ENCODE assay signal across 8 cellular contexts in genomic region chr1:236605030-236605806, GRCh38. TPM values are rescaled to one million over a fixed set of nuclear protein-coding genes. Genes with fewer than 3 reads are reported as not detected.
DNase-seq lines count a peak whose midpoint lies in the region; ATAC-seq and TF ChIP-seq lines count a peak whose summit lies in the region.

No MANE protein-coding gene starts in this region.

- H3K4me1 Mint-ChIP-seq in chondrocyte (ENCODE audit: low read depth) (peaks cover 17% of the 10 kb centered on the region), naive B cell (peaks cover 7 to 36% (median 23%) of the 10 kb centered on the region in 3 donors)

- H3K9me3 ChIP-seq in KOPT-K1 (ENCODE audit: insufficient read depth, low read length, poor library complexity, severe bottlenecking) = no peaks in the 10 kb centered on the region

- peak overlapping the region; percentile 95 for H3K4me3 ChIP-seq in AG10803 (ENCODE audit: low read length)

- H3K4me3 Mint-ChIP-seq in chondrocyte (ENCODE audit: unreplicated experiment) = peak overlapping the region; percentile 91
- peak overlapping the region; percentile 90 to 99 (median 98) for H3K4me3 Mint-ChIP-seq in naive B cell

- H3K36me3 ChIP-seq in KOPT-K1 (ENCODE audit: insufficient read depth, low read length) = peaks cover 29% of the 10 kb centered on the region

- H3K36me3 Mint-ChIP-seq in chondrocyte (ENCODE audit: low read depth) (no peaks in the 10 kb centered on the region), naive B cell (no peaks in the 10 kb centered on the region)

- TF ChIP-seq CTCF in AG10803 (conservative IDR thresholded peaks at IDR 0.05; ENCODE audit: low read length) (no peak), chondrocyte (IDR thresholded peaks at IDR 0.05) (no peak)

- H3K27me3 Mint-ChIP-seq in chondrocyte (ENCODE audit: low read depth) = peaks cover 13% of the 10 kb centered on the region
- H3K27me3 Mint-ChIP-seq in naive B cell = peaks cover 12 to 20% (median 16%) of the 10 kb centered on the region in 3 donors

- no peak for ATAC-seq in naive B cell (ENCODE audit: low read depth in 2 of 2)
- ATAC-seq in GM19324 (IDR thresholded peaks at IDR 0.05; ENCODE audit: low FRiP score, unreplicated experiment) = no peak

- DNase-seq in AG10803 (ENCODE audit: low read depth) (no peak), chondrocyte (ENCODE audit: low spot score) (no peak), naive B cell (no peak), NCI-H748 treated with DMSO at 0.1 percent for 48 hours (lab: John Stamatoyannopoulos, UW) (no peak), NCI-H2171 treated with DMSO at 0.1 percent for 48 hours (lab: John Stamatoyannopoulos, UW) (no peak), CD1c-positive myeloid dendritic cell (ENCODE audit: extremely low spot score) (no peak)

- H3K27ac ChIP-seq in KOPT-K1 (ENCODE audit: low read depth, low read length, poor library complexity, severe bottlenecking) = peak overlapping the region; percentile 60

- no peaks in the 10 kb centered on the region for H3K9me3 Mint-ChIP-seq in chondrocyte (ENCODE audit: low read depth)
- H3K9me3 Mint-ChIP-seq in naive B cell = no peaks in the 10 kb centered on the region

- H3K27ac Mint-ChIP-seq in chondrocyte (ENCODE audit: unreplicated experiment) = peak overlapping the region; percentile 90
- H3K27ac Mint-ChIP-seq in naive B cell = peak overlapping the region; percentile 78 to 98 (median 96)

RNA-seq across cellular contexts. Expression of gene HEATR1, which starts 0.9 kb away (rescaled TPM):
- total RNA-seq in chondrocyte = 21.5 to 41.3 TPM (median 23.2 TPM) in 3 replicates
- polyA plus RNA-seq in naive B cell (ENCODE audit: low read depth in 6 of 6) = 10 to 100 TPM in 5 of 6 donors, 1 to 10 TPM in 1; 4.6 to 16.9 (median 11.7) TPM
